Comparison of ENCODE assay signal across 30 cellular contexts in the genomic region with DNA sequence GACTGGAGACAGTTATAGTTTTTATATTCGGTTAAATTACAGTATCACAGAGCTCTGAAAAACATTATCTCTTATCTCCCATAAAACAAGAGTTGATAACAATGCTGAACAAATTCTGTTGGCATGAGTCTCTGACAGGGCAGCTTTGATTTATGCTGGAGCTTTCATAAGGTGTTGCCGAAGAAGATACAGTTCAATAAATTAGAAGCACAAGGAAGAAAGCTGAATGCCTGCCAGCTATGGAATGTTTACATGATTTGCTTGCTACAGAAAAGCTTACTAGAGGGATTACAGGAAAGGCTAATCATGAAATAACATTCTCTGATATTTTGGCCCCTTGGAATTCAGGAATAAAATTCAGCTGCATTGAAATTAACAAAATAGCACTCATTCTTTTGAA.
A peak's percentile ranks its signal among the peaks of the same experiment; 100 is the strongest.
DNase-seq lines count a peak whose midpoint lies in the region; ATAC-seq, FAIRE-seq and TF ChIP-seq lines count a peak whose summit lies in the region.
"Had no signal": no experiment of that assay in that cellular context is flagged by ENCODE, and none has a peak within 500 bp of the region (broad histone marks: within the 10 kb centered on the region; RNA-seq: fewer than 3 reads in every experiment).

No MANE protein-coding gene starts in this region.

- H4K20me1 ChIP-seq in astrocyte (ENCODE audit: insufficient read depth, low read length): no peaks in the 10 kb centered on the region

- H3K4me3 ChIP-seq in astrocyte (ENCODE audit: insufficient read depth, low read depth, low read length) (no peak overlapping the region), fibroblast of the aortic adventitia (ENCODE audit: low read depth, low read length) (no peak overlapping the region)
- H3K4me3 ChIP-seq: ascending aorta, gastroesophageal sphincter, lung, right atrium auricular region, suprapubic skin, upper lobe of left lung had no signal

- no peak overlapping the region for H3K9ac ChIP-seq in astrocyte (ENCODE audit: low read length)
- H3K9ac ChIP-seq: parathyroid adenoma had no signal

- no peaks in the 10 kb centered on the region for H3K79me2 ChIP-seq in astrocyte (ENCODE audit: insufficient read depth, low read length)
- H3K79me2 ChIP-seq: parathyroid adenoma had no signal

- no peaks in the 10 kb centered on the region for H3K27me3 ChIP-seq in astrocyte (ENCODE audit: insufficient read depth, low read length)
- H3K27me3 ChIP-seq: ascending aorta, gastroesophageal sphincter, right atrium auricular region, suprapubic skin, upper lobe of left lung had no signal

- no peak overlapping the region for H3K4me2 ChIP-seq in astrocyte (ENCODE audit: low read length)

- no peak overlapping the region for H3K27ac Mint-ChIP-seq in astrocyte (ENCODE audit: unreplicated experiment)
- H3K27ac Mint-ChIP-seq: activated naive CD8-positive, alpha-beta T cell treated with anti-CD3 and anti-CD28 coated beads for 36 hours; CD4-positive, alpha-beta T cell; effector memory CD8-positive, alpha-beta T cell; T-cell had no signal

- no peaks in the 10 kb centered on the region for H3K9me3 ChIP-seq in astrocyte (ENCODE audit: insufficient read depth, low read depth, low read length)
- H3K9me3 ChIP-seq: ascending aorta, gastroesophageal sphincter, right atrium auricular region, suprapubic skin, upper lobe of left lung had no signal

- no peak for ATAC-seq in GM21825 (IDR thresholded peaks at IDR 0.05; ENCODE audit: unreplicated experiment)
- ATAC-seq: effector memory CD8-positive, alpha-beta T cell; gastroesophageal sphincter; T-cell had no signal

- no peaks in the 10 kb centered on the region for H3K36me3 Mint-ChIP-seq in astrocyte (ENCODE audit: low read depth, unreplicated experiment)
- H3K36me3 Mint-ChIP-seq: activated naive CD8-positive, alpha-beta T cell treated with anti-CD3 and anti-CD28 coated beads for 36 hours; T-cell had no signal

- no peaks in the 10 kb centered on the region for H3K27me3 Mint-ChIP-seq in astrocyte (ENCODE audit: low read depth, unreplicated experiment)
- H3K27me3 Mint-ChIP-seq: activated naive CD8-positive, alpha-beta T cell treated with anti-CD3 and anti-CD28 coated beads for 36 hours; CD4-positive, alpha-beta T cell; effector memory CD8-positive, alpha-beta T cell; T-cell had no signal

- peaks cover 2% of the 10 kb centered on the region for H3K9me3 Mint-ChIP-seq in astrocyte (ENCODE audit: unreplicated experiment)
- H3K9me3 Mint-ChIP-seq: CD4-positive, alpha-beta T cell; effector memory CD8-positive, alpha-beta T cell had no signal

- no peak overlapping the region for H3K4me3 Mint-ChIP-seq in astrocyte (ENCODE audit: unreplicated experiment)
- H3K4me3 Mint-ChIP-seq: activated naive CD8-positive, alpha-beta T cell treated with anti-CD3 and anti-CD28 coated beads for 36 hours; CD4-positive, alpha-beta T cell; effector memory CD8-positive, alpha-beta T cell; neural crest cell; T-cell had no signal

- H3K36me3 ChIP-seq in astrocyte (ENCODE audit: insufficient read depth, low read length): no peaks in the 10 kb centered on the region
- H3K36me3 ChIP-seq: ascending aorta, gastroesophageal sphincter, right atrium auricular region, suprapubic skin, upper lobe of left lung had no signal

- TF ChIP-seq CTCF in astrocyte (IDR thresholded peaks at IDR 0.05; ENCODE audit: insufficient read depth, low read depth, low read length): no peak
- no peak for TF ChIP-seq CTCF in fibroblast of the aortic adventitia (IDR thresholded peaks at IDR 0.05; ENCODE audit: insufficient read depth, low read length)

- H3K4me1 ChIP-seq in astrocyte (ENCODE audit: insufficient read depth, low read length): no peaks in the 10 kb centered on the region
- H3K4me1 ChIP-seq: ascending aorta, parathyroid adenoma, right atrium auricular region, suprapubic skin, upper lobe of left lung had no signal

- H3K27ac ChIP-seq in astrocyte (ENCODE audit: low read depth, low read length): no peak overlapping the region
- H3K27ac ChIP-seq: 22Rv1, ascending aorta, gastroesophageal sphincter, parathyroid adenoma, right atrium auricular region, suprapubic skin, upper lobe of left lung had no signal

- H3K4me1 Mint-ChIP-seq in astrocyte (ENCODE audit: low read depth, unreplicated experiment): no peaks in the 10 kb centered on the region
- H3K4me1 Mint-ChIP-seq: activated naive CD8-positive, alpha-beta T cell treated with anti-CD3 and anti-CD28 coated beads for 36 hours; neural crest cell; T-cell had no signal

- DNase-seq in NCI-H82 (lab: John Stamatoyannopoulos, UW) (peak; percentile 13), NCI-H82 treated with DMSO at 0.1 percent for 48 hours (lab: John Stamatoyannopoulos, UW; ENCODE audit: unreplicated experiment) (no peak), astrocyte (ENCODE audit: low read depth) (peak; percentile 0), fibroblast of the aortic adventitia (ENCODE audit: low read depth) (peak; percentile 17), NCI-H1436 (lab: John Stamatoyannopoulos, UW) (no peak), NCI-H1048 (lab: John Stamatoyannopoulos, UW) (no peak)
- DNase-seq in central memory CD4-positive, alpha-beta T cell: no peak
- DNase-seq: activated CD4-positive, alpha-beta T cell treated with anti-CD3 and anti-CD28 coated beads for 48 hours; activated CD8-positive, alpha-beta memory T cell treated with anti-CD3 and anti-CD28 coated beads for 24 hours; activated gamma-delta T cell; activated naive CD8-positive, alpha-beta T cell treated with anti-CD3 and anti-CD28 coated beads for 36 hours; CD4-positive, alpha-beta T cell; cortex of kidney; effector memory CD8-positive, alpha-beta T cell; Karpas-422; NCI-H146; NCI-H748 treated with DMSO at 0.1 percent for 48 hours; small intestine; stimulated activated naive CD4-positive, alpha-beta T cell; T-cell; upper lobe of left lung had no signal

- no peak overlapping the region for H2AFZ ChIP-seq in astrocyte (ENCODE audit: low read depth, low read length)
- H2AFZ ChIP-seq: parathyroid adenoma had no signal

- FAIRE-seq in astrocyte (lab: Jason Lieb, UNC): no peak

Comparison
In these comparisons a context has a peak if more than half of its experiments do, and no peak if none do; other contexts are left out.
1. DNase-seq: peak in NCI-H82 (single experiment), astrocyte (single experiment) and fibroblast of the aortic adventitia (single experiment); none in NCI-H82 treated with DMSO at 0.1 percent for 48 hours (single experiment), central memory CD4-positive, alpha-beta T cell (single experiment), NCI-H1436 (single experiment) and NCI-H1048 (single experiment).